21 cellular contexts compared by ENCODE assay signal in the genomic region with DNA sequence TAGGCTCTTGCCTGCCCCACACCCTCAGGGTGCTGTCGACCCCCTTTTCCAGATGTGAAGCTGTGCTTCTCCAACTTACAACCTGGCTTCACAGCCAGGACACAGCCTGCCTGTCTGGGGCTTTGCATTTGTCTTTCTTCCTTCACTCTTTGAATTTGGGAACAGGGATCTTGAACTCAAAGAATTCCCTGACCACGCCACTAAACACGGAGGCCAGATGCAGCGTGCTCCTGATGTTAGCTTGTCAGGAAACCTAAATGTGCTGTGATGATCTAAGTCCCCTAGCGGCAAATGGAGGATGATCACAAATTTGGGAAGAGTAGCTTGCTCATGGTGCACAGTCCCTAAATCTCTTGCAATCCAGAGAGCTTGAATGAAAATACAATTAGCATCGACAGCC.
DNase-seq lines count a peak whose midpoint lies in the region; ATAC-seq and TF ChIP-seq lines count a peak whose summit lies in the region.
"Had no signal": no experiment of that assay in that cellular context is flagged by ENCODE, and none has a peak within 500 bp of the region (broad histone marks: within the 10 kb centered on the region; RNA-seq: fewer than 3 reads in every experiment).

No MANE protein-coding gene starts in this region.

- DNase-seq in GM06990 (ENCODE audit: extremely low read depth, insufficient read length) (no peak), heart left ventricle (no peak), nephron progenitor cell (peak; percentile 11), NCI-H1417 (lab: John Stamatoyannopoulos, UW) (no peak)
- DNase-seq in activated CD4-positive, alpha-beta T cell treated with anti-CD3 and anti-CD28 coated beads, Interleukin-2, amount 10 ng/mL, durations not matched to agents 24 days and 14 days, result no peak
- no peak for DNase-seq in activated CD8-positive, alpha-beta memory T cell treated with anti-CD3 and anti-CD28 coated beads, Interleukin-2, amount 50 U/mL, for 4 hours
- DNase-seq: activated B cell treated with CpG ODN at 0.5 μM for 24 hours; Calu3; NCI-H1930; NCI-H510A; OCI-M1; ovary; SJCRH30; stimulated activated CD4-positive, alpha-beta T cell treated with anti-CD3 and anti-CD28 coated beads, Interleukin-4, amount 100 ng/mL, for 24 hours; substantia nigra; T-helper 2 cell had no signal

- TF ChIP-seq CTCF in GM06990 (IDR thresholded peaks at IDR 0.05; ENCODE audit: insufficient read depth, low read length, poor library complexity, severe bottlenecking) (peak; percentile 1), heart left ventricle (IDR thresholded peaks at IDR 0.05) (peak in 10 of 12 donors; percentile 12 to 49 (median 29)), nephron progenitor cell (IDR thresholded peaks at IDR 0.05) (peak; percentile 30)

- peaks cover 31% of the 10 kb centered on the region for H3K4me1 ChIP-seq in HUES64 (ENCODE audit: insufficient read depth, low read length)
- peaks cover 0 to 3% (median 0%) of the 10 kb centered on the region in 12 donors for H3K4me1 ChIP-seq in heart left ventricle

- H3K4me3 Mint-ChIP-seq in nephron progenitor cell, result peak overlapping the region; percentile 55
- H3K4me3 Mint-ChIP-seq in activated CD4-positive, alpha-beta T cell treated with anti-CD3 and anti-CD28 coated beads, Interleukin-2, amount 10 ng/mL, durations not matched to agents 24 days and 14 days, result no peak overlapping the region
- H3K4me3 Mint-ChIP-seq: activated B cell treated with CpG ODN at 0.5 μM for 24 hours; activated T-helper 1 cell treated with anti-CD3 and anti-CD28 coated beads, Interleukin-12 subunit alpha, Interleukin-12 subunit beta, Interleukin-2, Interleukin-4 antibody, amounts not matched to agents 30 ng/mL and 10 ng/mL and 1 ng/mL, durations not matched to agents 14 hours and 24 hours and 36 hours had no signal

- ATAC-seq in heart left ventricle, result peak in 1 of 4 donors; percentile 59
- ATAC-seq: HCT116, left lobe of liver had no signal

- H3K27ac Mint-ChIP-seq in nephron progenitor cell, result no peak overlapping the region
- no peak overlapping the region for H3K27ac Mint-ChIP-seq in activated CD4-positive, alpha-beta T cell treated with anti-CD3 and anti-CD28 coated beads, Interleukin-2, amount 10 ng/mL, durations not matched to agents 24 days and 14 days
- H3K27ac Mint-ChIP-seq: activated B cell treated with CpG ODN at 0.5 μM for 24 hours; activated T-helper 1 cell treated with anti-CD3 and anti-CD28 coated beads, Interleukin-12 subunit alpha, Interleukin-12 subunit beta, Interleukin-2, Interleukin-4 antibody, amounts not matched to agents 30 ng/mL and 10 ng/mL and 1 ng/mL, durations not matched to agents 14 hours and 24 hours and 36 hours had no signal

- no peak for TF ChIP-seq POLR2A in heart left ventricle (IDR thresholded peaks at IDR 0.05)

- peaks cover 36% of the 10 kb centered on the region for H3K4me1 Mint-ChIP-seq in nephron progenitor cell
- H3K4me1 Mint-ChIP-seq in activated CD4-positive, alpha-beta T cell treated with anti-CD3 and anti-CD28 coated beads, Interleukin-2, amount 10 ng/mL, durations not matched to agents 24 days and 14 days, result no peaks in the 10 kb centered on the region
- H3K4me1 Mint-ChIP-seq: activated B cell treated with CpG ODN at 0.5 μM for 24 hours had no signal

- H3K36me3 Mint-ChIP-seq in nephron progenitor cell (ENCODE audit: low read depth), result no peaks in the 10 kb centered on the region
- no peaks in the 10 kb centered on the region for H3K36me3 Mint-ChIP-seq in activated CD4-positive, alpha-beta T cell treated with anti-CD3 and anti-CD28 coated beads, Interleukin-2, amount 10 ng/mL, durations not matched to agents 24 days and 14 days (ENCODE audit: low read depth)

- H3K9me3 ChIP-seq in HUES64 (ENCODE audit: insufficient read depth, low read depth, low read length) (no peaks in the 10 kb centered on the region), heart left ventricle (no peaks in the 10 kb centered on the region)
- H3K9me3 ChIP-seq: esophagus muscularis mucosa, ovary, SJCRH30 had no signal

- H3K27ac ChIP-seq in HUES64 (ENCODE audit: low read depth, low read length), result no peak overlapping the region
- H3K27ac ChIP-seq in heart left ventricle, result no peak overlapping the region
- H3K27ac ChIP-seq: esophagus muscularis mucosa, ovary, SJCRH30 had no signal

- H3K27me3 ChIP-seq in GM06990 (replicated peaks; ENCODE audit: control insufficient read depth, insufficient read depth, low read length) (no peaks in the 10 kb centered on the region; the same call in 1 of the 2 replicates), HUES64 (ENCODE audit: insufficient read depth, low read length) (peaks cover 68% of the 10 kb centered on the region), heart left ventricle (peaks cover 0 to 45% (median 11%) of the 10 kb centered on the region in 9 donors)
- H3K27me3 ChIP-seq: esophagus muscularis mucosa, ovary, SJCRH30 had no signal

- H3K36me3 ChIP-seq in GM06990 (ENCODE audit: control insufficient read depth, insufficient read depth, low read length), result no peaks in the 10 kb centered on the region
- no peaks in the 10 kb centered on the region for H3K36me3 ChIP-seq in HUES64 (ENCODE audit: insufficient read depth, low read length)
- H3K36me3 ChIP-seq in heart left ventricle, result no peaks in the 10 kb centered on the region
- H3K36me3 ChIP-seq: esophagus muscularis mucosa, ovary, SJCRH30 had no signal

- WGBS in HUES64, result 20% methylated on average over 6 of the region's 6 CpGs
- 11 to 28% (median 16%) methylated on average over 6 of the region's 6 CpGs for WGBS in heart left ventricle, 4 donors

- peaks cover 56% of the 10 kb centered on the region for H3K27me3 Mint-ChIP-seq in nephron progenitor cell (ENCODE audit: low read depth, poor library complexity)
- peaks cover 27% of the 10 kb centered on the region for H3K27me3 Mint-ChIP-seq in activated CD4-positive, alpha-beta T cell treated with anti-CD3 and anti-CD28 coated beads, Interleukin-2, amount 10 ng/mL, durations not matched to agents 24 days and 14 days

- no peaks in the 10 kb centered on the region for H3K9me3 Mint-ChIP-seq in nephron progenitor cell
- no peaks in the 10 kb centered on the region for H3K9me3 Mint-ChIP-seq in activated CD4-positive, alpha-beta T cell treated with anti-CD3 and anti-CD28 coated beads, Interleukin-2, amount 10 ng/mL, durations not matched to agents 24 days and 14 days
- H3K9me3 Mint-ChIP-seq: activated B cell treated with CpG ODN at 0.5 μM for 24 hours; activated T-helper 1 cell treated with anti-CD3 and anti-CD28 coated beads, Interleukin-12 subunit alpha, Interleukin-12 subunit beta, Interleukin-2, Interleukin-4 antibody, amounts not matched to agents 30 ng/mL and 10 ng/mL and 1 ng/mL, durations not matched to agents 14 hours and 24 hours and 36 hours had no signal

- no peak overlapping the region for H3K9ac ChIP-seq in HUES64 (ENCODE audit: low read depth, low read length)

- H3K4me3 ChIP-seq in GM06990 (replicated peaks; ENCODE audit: low read depth, low read length) (no peak overlapping the region), HUES64 (ENCODE audit: low read length) (peak overlapping the region; percentile 5; the same call in 1 of the 2 replicates), heart left ventricle (no peak overlapping the region)
- H3K4me3 ChIP-seq: esophagus muscularis mucosa, ovary, SJCRH30 had no signal

- intact Hi-C loops in heart left ventricle (cut with DNase I), result loop anchor here in 3 of 10 donors (2.0 to 10.0 kb wide), 4 partner anchors 242 to 299 kb away; a partner anchor contains a TSS
- intact Hi-C loops in activated CD4-positive, alpha-beta T cell treated with anti-CD3 and anti-CD28 coated beads, Interleukin-2, amount 10 ng/mL, durations not matched to agents 24 days and 14 days (cut with micrococcal nuclease), result loop anchor here (10.0 kb wide), 1 partner anchor 249 kb away; a partner anchor contains a TSS
